In genomic region chr2:169573974-169574299, GRCh38 we compare ENCODE assay signal across 8 cellular contexts. TPM values are rescaled to one million over a fixed set of nuclear protein-coding genes. Genes with fewer than 3 reads are reported as not detected.
DNase-seq lines count a peak whose midpoint lies in the region; ATAC-seq and TF ChIP-seq lines count a peak whose summit lies in the region.

No MANE protein-coding gene starts in this region.

- peak overlapping the region; percentile 98 to 99 for H3K4me3 Mint-ChIP-seq in H9

- H2BK120ac ChIP-seq in H9 (ENCODE audit: low read depth, low read length, poor library complexity, severe bottlenecking) = no peak overlapping the region

- no peak overlapping the region for H2BK12ac ChIP-seq in H9 (ENCODE audit: insufficient read length, low read depth, low read length)

- peaks cover 28% of the 10 kb centered on the region for H3K27me3 Mint-ChIP-seq in H9 (ENCODE audit: low read depth)

- DNase-seq in H9 = no peak
- DNase-seq in astrocyte of the cerebellum (ENCODE audit: low read depth) = no peak
- DNase-seq in amygdala (lab: John Stamatoyannopoulos, UW) = no peak
- DNase-seq in adrenal gland = no peak

- H3K9me3 Mint-ChIP-seq in H9 = peaks cover 5 to 14% of the 10 kb centered on the region in 2 experiments

- no peak overlapping the region for H4K5ac ChIP-seq in H9 (ENCODE audit: insufficient read length, low read depth, low read length)

- H3K4me2 ChIP-seq in H9 (ENCODE audit: insufficient read depth, insufficient read length, low read length) = peak overlapping the region; percentile 65

- H3K4me3 ChIP-seq in astrocyte of the cerebellum (ENCODE audit: low read depth, low read length) = peak overlapping the region; percentile 57
- H3K4me3 ChIP-seq in mesodermal cell (ENCODE audit: extremely low read depth, insufficient read depth, low read length, poor library complexity, severe bottlenecking) = peak overlapping the region; percentile 68
- H3K4me3 ChIP-seq in adrenal gland = peak overlapping the region in 2 of 4 donors; percentile 51 to 81

- no peak overlapping the region for H3K18ac ChIP-seq in H9 (ENCODE audit: insufficient read length, low read depth, low read length)

- no peak overlapping the region for H2BK20ac ChIP-seq in H9 (ENCODE audit: low read depth, low read length, poor library complexity, severe bottlenecking)

- peaks cover 6 to 8% of the 10 kb centered on the region in 2 experiments for H3K4me1 Mint-ChIP-seq in H9

- peaks cover 9% of the 10 kb centered on the region for H3K36me3 ChIP-seq in mesodermal cell (ENCODE audit: control insufficient read depth, insufficient read depth, low read length)
- no peaks in the 10 kb centered on the region for H3K36me3 ChIP-seq in adrenal gland (replicated peaks in 1 of 2)

- H3K27me3 ChIP-seq in H9 (ENCODE audit: insufficient read depth, low read length) (no peaks in the 10 kb centered on the region), adrenal gland (no peaks in the 10 kb centered on the region)

- H3K79me2 ChIP-seq in H9 (ENCODE audit: insufficient read depth, low read length) = peaks cover 2% of the 10 kb centered on the region; the same call in 1 of the 2 replicates

- no peaks in the 10 kb centered on the region for H3K4me1 ChIP-seq in H9 (ENCODE audit: insufficient read depth, low read length)
- H3K4me1 ChIP-seq in mesodermal cell (ENCODE audit: control insufficient read depth, insufficient read depth, low read length, poor library complexity, severe bottlenecking) = no peaks in the 10 kb centered on the region
- peaks cover 5 to 14% of the 10 kb centered on the region in 2 donors for H3K4me1 ChIP-seq in adrenal gland (replicated peaks in 1 of 2)

- H3K4ac ChIP-seq in H9 (ENCODE audit: low read depth, low read length) = no peak overlapping the region

- no peak for TF ChIP-seq CTCF in 22Rv1 (IDR thresholded peaks at IDR 0.05)
- TF ChIP-seq CTCF in H9 (conservative IDR thresholded peaks at IDR 0.05) = no peak
- no peak for TF ChIP-seq CTCF in astrocyte of the cerebellum (IDR thresholded peaks at IDR 0.05; ENCODE audit: low read depth, low read length, missing control alignments)
- no peak for TF ChIP-seq CTCF in adrenal gland (IDR thresholded peaks at IDR 0.05)

- peak overlapping the region; percentile 61; the same call in 1 of the 2 replicates for H3K27ac ChIP-seq in 22Rv1
- no peak overlapping the region for H3K27ac ChIP-seq in H9 (ENCODE audit: insufficient read length, low read depth, low read length)
- peak overlapping the region; percentile 76 for H3K27ac ChIP-seq in mesodermal cell (ENCODE audit: low read depth, low read length, severe bottlenecking)
- no peak overlapping the region for H3K27ac ChIP-seq in adrenal gland

- ATAC-seq in GM18502 (IDR thresholded peaks at IDR 0.05; ENCODE audit: poor library complexity, unreplicated experiment) = no peak
- no peak for ATAC-seq in GM21529 (IDR thresholded peaks at IDR 0.05; ENCODE audit: unreplicated experiment)

- H3K9ac ChIP-seq in H9 (ENCODE audit: extremely low read depth, insufficient read length, low read length) = no peak overlapping the region

- H3K27ac Mint-ChIP-seq in H9 = peak overlapping the region in 1 of 3 experiments; percentile 99; a peak in 1 of 7 replicates

- no peaks in the 10 kb centered on the region for H3K23me2 ChIP-seq in H9 (ENCODE audit: insufficient read length, low read depth, low read length, poor library complexity, severe bottlenecking)

- H3K9me3 ChIP-seq in H9 (ENCODE audit: control insufficient read depth, low read depth, low read length) (no peaks in the 10 kb centered on the region), mesodermal cell (ENCODE audit: control insufficient read depth, low read length) (no peaks in the 10 kb centered on the region), adrenal gland (replicated peaks in 1 of 3) (no peaks in the 10 kb centered on the region)

- no peak for TF ChIP-seq POLR2A in adrenal gland (IDR thresholded peaks at IDR 0.05)

- no peak overlapping the region for H3T11ph ChIP-seq in H9 (ENCODE audit: low read length)

- no peak overlapping the region for H4K8ac ChIP-seq in H9 (replicated peaks; ENCODE audit: insufficient read length, low read depth, low read length)

- H3K36me3 Mint-ChIP-seq in H9 (ENCODE audit: insufficient read depth in 1 of 3, low read depth in 3 of 3) = peaks cover 3 to 12% (median 6%) of the 10 kb centered on the region in 3 experiments; a peak in 5 of 7 replicates

- no peak overlapping the region for H3K14ac ChIP-seq in H9 (ENCODE audit: insufficient read depth, low read length)

- in situ Hi-C loops in astrocyte of the cerebellum (cut with HindIII; ENCODE audit: low sequenced_read_pairs) = no loop called here

- H4K20me1 ChIP-seq in H9 (ENCODE audit: control insufficient read depth, insufficient read depth, insufficient read length) = no peaks in the 10 kb centered on the region

- H3K79me1 ChIP-seq in H9 (ENCODE audit: insufficient read depth, low read depth, low read length, poor library complexity, severe bottlenecking) = no peaks in the 10 kb centered on the region

- no peak overlapping the region for H2BK5ac ChIP-seq in H9 (ENCODE audit: insufficient read length, low read length)

- H4K91ac ChIP-seq in H9 (ENCODE audit: insufficient read length, low read depth, low read length) = no peak overlapping the region

- H2AK5ac ChIP-seq in H9 (ENCODE audit: insufficient read length, low read length) = no peak overlapping the region

- WGBS in H9 (ENCODE audit: extremely low coverage, insufficient read length, low lambda C conversion rate) = no CpG with 5 or more reads among the region's 6 CpGs
- WGBS in mesodermal cell (ENCODE audit: insufficient coverage in 2 of 2), 2 experiments = 56% methylated on average over 3 of the region's 6 CpGs; no CpG with 5 or more reads in 1 of the 2 experiments
- WGBS in adrenal gland, 4 donors = 36 to 38% (median 38%) methylated on average over 6 of the region's 6 CpGs

- no peak overlapping the region for H3K23ac ChIP-seq in H9 (ENCODE audit: insufficient read length, low read depth, low read length)

- H2BK15ac ChIP-seq in H9 (ENCODE audit: low read depth, low read length) = no peak overlapping the region

- intact Hi-C loops in adrenal gland (cut with DNase I) = no loop called here

- no peak overlapping the region for H3K56ac ChIP-seq in H9 (ENCODE audit: insufficient read length, low read depth, low read length)

- no peak overlapping the region for H2AFZ ChIP-seq in H9 (ENCODE audit: low read length)

RNA-seq across cellular contexts. Expression of gene FASTKD1, which starts 0.3 kb away (rescaled TPM):
- total RNA-seq in H9 (2021) (46.7 and 47.6 TPM in 2 replicates), adrenal gland (10 to 100 TPM in 6 of 8 donors, 1 to 10 TPM in 2; 5.9 to 25.8 (median 16.2) TPM)
- polyA plus RNA-seq in mesodermal cell (2013, experiment 1 of 2) = 25.7 TPM
- 24.5 TPM for polyA plus RNA-seq in mesodermal cell (2013, experiment 2 of 2)
- 100 to 1,000 TPM in 1 of 3 donors, 10 to 100 TPM in 2; 27.3 to 121 (median 31.0) TPM for polyA plus RNA-seq in adrenal gland

RNA-seq across cellular contexts. Expression of gene PPIG, which starts 10.2 kb away (rescaled TPM):
- total RNA-seq in H9 (2021) = 66.2 and 68.9 TPM in 2 replicates
- polyA plus RNA-seq in mesodermal cell (2013, experiment 1 of 2) = 42.3 TPM
- polyA plus RNA-seq in mesodermal cell (2013, experiment 2 of 2) = 59.5 TPM
- total RNA-seq in adrenal gland = 10 to 100 TPM; 15.4 to 51.9 (median 43.0) TPM
- polyA plus RNA-seq in adrenal gland = 100 to 1,000 TPM in 1 of 3 donors, 10 to 100 TPM in 2; 47.3 to 111 (median 83.4) TPM

Comparison
In these comparisons a context has a peak if more than half of its experiments do, and no peak if none do; other contexts are left out.
1. H3K27ac ChIP-seq: peak in 22Rv1 (single experiment) and mesodermal cell (single experiment); none in H9 (single experiment) and adrenal gland (0 of 5).